In the genomic region with DNA sequence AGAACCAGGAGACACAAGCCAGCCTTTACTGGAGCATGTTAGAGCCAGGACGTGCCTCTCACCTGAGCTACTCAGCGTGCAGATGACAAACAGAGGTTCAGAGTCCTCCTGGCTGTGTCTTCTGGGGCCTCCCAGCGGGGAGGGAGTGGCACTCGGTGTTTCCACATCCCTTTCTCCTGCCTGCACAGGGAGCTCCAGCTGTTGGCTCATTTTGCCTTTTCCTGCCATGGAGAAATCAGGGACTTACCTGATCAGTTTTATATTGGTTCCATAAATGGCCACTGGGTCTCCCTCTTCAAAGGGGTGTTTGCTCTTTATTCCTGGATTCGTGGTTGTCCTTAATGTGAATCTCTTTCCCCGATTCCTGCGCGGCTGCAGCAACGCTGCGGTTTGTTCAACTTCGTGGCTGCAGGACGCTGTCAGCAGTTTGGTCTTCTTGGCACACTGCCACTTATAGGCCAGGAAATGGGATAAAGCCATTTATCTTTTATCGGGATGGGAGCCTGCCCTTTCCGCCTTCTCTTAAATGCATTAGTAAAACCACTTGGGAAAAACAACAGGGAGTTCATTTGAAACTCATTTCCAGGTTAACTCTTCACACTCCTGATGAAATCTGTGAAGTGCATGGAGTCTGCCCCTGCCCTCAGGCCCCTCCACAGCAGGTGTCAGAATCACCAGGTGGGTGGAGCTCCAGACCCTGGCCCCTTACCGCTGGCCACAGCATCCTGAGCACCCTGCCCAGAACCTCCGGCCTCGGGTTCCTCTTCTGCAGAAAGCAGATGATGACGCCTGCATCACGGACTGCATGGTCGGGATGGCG, we compare ENCODE assay signal across 10 cellular contexts. TPM values are rescaled to one million over a fixed set of nuclear protein-coding genes. Genes with fewer than 3 reads are reported as not detected.
A peak's percentile ranks its signal among the peaks of the same experiment; 100 is the strongest.
DNase-seq lines count a peak whose midpoint lies in the region; ATAC-seq and TF ChIP-seq lines count a peak whose summit lies in the region.
"Had no signal": no experiment of that assay in that cellular context is flagged by ENCODE, and none has a peak within 500 bp of the region (broad histone marks: within the 10 kb centered on the region; RNA-seq: fewer than 3 reads in every experiment).

No MANE protein-coding gene starts in this region.

- TF ChIP-seq EP300 in stomach (IDR thresholded peaks at IDR 0.05), result no peak

- in situ Hi-C loops in brain microvascular endothelial cell (cut with HindIII; ENCODE audit: low pct_ligation_motif_present, low sequenced_read_pairs), result no loop called here

- H3K27ac ChIP-seq in brain microvascular endothelial cell, result no peak overlapping the region
- H3K27ac ChIP-seq in liver (ENCODE audit: low read depth in 1 of 2, low read length in 2 of 2), result peak overlapping the region; percentile 48 to 79
- no peak overlapping the region for H3K27ac ChIP-seq in uterus
- H3K27ac ChIP-seq in stomach, result no peak overlapping the region

- H3K4me3 ChIP-seq in brain microvascular endothelial cell (ENCODE audit: low read depth, low read length), result no peak overlapping the region
- peak overlapping the region in 2 of 3 donors; percentile 0 to 18 for H3K4me3 ChIP-seq in liver (ENCODE audit: low read depth in 1 of 3, low read length in 3 of 3)
- H3K4me3 ChIP-seq in MG63, result no peak overlapping the region
- H3K4me3 ChIP-seq in uterus, result no peak overlapping the region
- H3K4me3 ChIP-seq in stomach, result peak overlapping the region in 1 of 4 donors; percentile 21

- H3K9ac ChIP-seq in liver (ENCODE audit: low read depth in 1 of 2, low read length in 2 of 2), result peak overlapping the region in 1 of 2 donors; percentile 26

- H3K9me3 ChIP-seq in liver (ENCODE audit: control insufficient read depth in 4 of 4, low read length in 3 of 4) (no peaks in the 10 kb centered on the region), MG63 (peaks cover 5% of the 10 kb centered on the region), uterus (no peaks in the 10 kb centered on the region), stomach (peaks cover 0 to 7% (median 2%) of the 10 kb centered on the region in 4 donors)

- H3K36me3 ChIP-seq in brain microvascular endothelial cell (replicated peaks) (no peaks in the 10 kb centered on the region), liver (ENCODE audit: control insufficient read depth in 4 of 4, insufficient read depth in 3 of 4, low read depth in 1 of 4, low read length in 3 of 4) (no peaks in the 10 kb centered on the region), MG63 (no peaks in the 10 kb centered on the region), uterus (no peaks in the 10 kb centered on the region), stomach (no peaks in the 10 kb centered on the region)

- H3K4me1 ChIP-seq in liver (ENCODE audit: control insufficient read depth in 4 of 4, insufficient read depth in 4 of 4, low read length in 3 of 4), result peaks cover 3 to 34% (median 30%) of the 10 kb centered on the region in 4 donors
- H3K4me1 ChIP-seq in uterus, result no peaks in the 10 kb centered on the region
- H3K4me1 ChIP-seq in stomach, result peaks cover 10 to 24% (median 15%) of the 10 kb centered on the region in 4 donors

- DNase-seq in COR-L47 (lab: John Stamatoyannopoulos, UW) (peak; percentile 84), NCI-H2081 (lab: John Stamatoyannopoulos, UW) (peak; percentile 63 to 84), brain microvascular endothelial cell (peak; percentile 10), MG63 (no peak), uterus (no peak), stomach (no peak)
- DNase-seq: hippocampal formation had no signal

- TF ChIP-seq POLR2A in uterus (IDR thresholded peaks at IDR 0.05), result no peak
- TF ChIP-seq POLR2A in stomach (IDR thresholded peaks at IDR 0.05), result no peak

- no peak for ATAC-seq in GM18498 (IDR thresholded peaks at IDR 0.05; ENCODE audit: unreplicated experiment)

- intact Hi-C loops in uterus (cut with DNase I; ENCODE audit: low total_unique reads) (no loop called here), stomach (cut with DNase I; ENCODE audit: low total_unique reads) (no loop called here)

- H3K27me3 ChIP-seq in brain microvascular endothelial cell (replicated peaks) (no peaks in the 10 kb centered on the region), liver (ENCODE audit: control insufficient read depth in 4 of 4, insufficient read depth in 4 of 4, low read length in 3 of 4) (no peaks in the 10 kb centered on the region), MG63 (peaks cover 19% of the 10 kb centered on the region), uterus (no peaks in the 10 kb centered on the region), stomach (peaks cover 0 to 53% (median 3%) of the 10 kb centered on the region in 3 donors)

- TF ChIP-seq CTCF in brain microvascular endothelial cell (IDR thresholded peaks at IDR 0.05; ENCODE audit: low read depth, low read length, missing control alignments) (no peak), liver (IDR thresholded peaks at IDR 0.05; ENCODE audit: low read depth, low read length, missing input control) (peak; percentile 7), uterus (IDR thresholded peaks at IDR 0.05) (no peak), stomach (IDR thresholded peaks at IDR 0.05) (no peak)

- peak; percentile 35 to 57 for TF ChIP-seq RAD21 in liver (IDR thresholded peaks at IDR 0.05)

- 25% methylated on average over 21 of the region's 21 CpGs for WGBS in liver
- WGBS in stomach, 5 donors, result 10 to 15% (median 14%) methylated on average over 19 to 21 of the region's 21 CpGs

TF ChIP-seq in liver, 16 proteins besides CTCF, POLR2A, EP300 and RAD21:
- TF ChIP-seq FOXA1 (IDR thresholded peaks at IDR 0.05) (peak; percentile 14), YY1 (IDR thresholded peaks at IDR 0.05) (peak; percentile 47), TAF1 (conservative IDR thresholded peaks at IDR 0.05) (no peak), HNF4G (IDR thresholded peaks at IDR 0.05) (peak; percentile 78), HNF4A (conservative IDR thresholded peaks at IDR 0.05) (peak; percentile 91 to 93), FOXA2 (IDR thresholded peaks at IDR 0.05) (peak; percentile 38), SP1 (IDR thresholded peaks at IDR 0.05) (peak; percentile 93), REST (IDR thresholded peaks at IDR 0.05) (no peak), EGR1 (IDR thresholded peaks at IDR 0.05; ENCODE audit: low read depth in 2 of 2) (peak in 1 of 2 donors; percentile 48), NR2F2 (IDR thresholded peaks at IDR 0.05) (peak; percentile 45), JUND (IDR thresholded peaks at IDR 0.05) (peak; percentile 30 to 60), GABPA (IDR thresholded peaks at IDR 0.05 in 1 of 2, conservative IDR thresholded peaks at IDR 0.05 in 1 of 2) (no peak), RXRA (IDR thresholded peaks at IDR 0.05) (peak; percentile 68 to 87), MAX (IDR thresholded peaks at IDR 0.05) (peak; percentile 69)
- TF ChIP-seq, protein P1, sequence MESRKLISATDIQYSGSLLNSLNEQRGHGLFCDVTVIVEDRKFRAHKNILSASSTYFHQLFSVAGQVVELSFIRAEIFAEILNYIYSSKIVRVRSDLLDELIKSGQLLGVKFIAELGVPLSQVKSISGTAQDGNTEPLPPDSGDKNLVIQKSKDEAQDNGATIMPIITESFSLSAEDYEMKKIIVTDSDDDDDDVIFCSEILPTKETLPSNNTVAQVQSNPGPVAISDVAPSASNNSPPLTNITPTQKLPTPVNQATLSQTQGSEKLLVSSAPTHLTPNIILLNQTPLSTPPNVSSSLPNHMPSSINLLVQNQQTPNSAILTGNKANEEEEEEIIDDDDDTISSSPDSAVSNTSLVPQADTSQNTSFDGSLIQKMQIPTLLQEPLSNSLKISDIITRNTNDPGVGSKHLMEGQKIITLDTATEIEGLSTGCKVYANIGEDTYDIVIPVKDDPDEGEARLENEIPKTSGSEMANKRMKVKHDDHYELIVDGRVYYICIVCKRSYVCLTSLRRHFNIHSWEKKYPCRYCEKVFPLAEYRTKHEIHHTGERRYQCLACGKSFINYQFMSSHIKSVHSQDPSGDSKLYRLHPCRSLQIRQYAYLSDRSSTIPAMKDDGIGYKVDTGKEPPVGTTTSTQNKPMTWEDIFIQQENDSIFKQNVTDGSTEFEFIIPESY (IDR thresholded peaks at IDR 0.05), result no peak
- TF ChIP-seq, protein P2, sequence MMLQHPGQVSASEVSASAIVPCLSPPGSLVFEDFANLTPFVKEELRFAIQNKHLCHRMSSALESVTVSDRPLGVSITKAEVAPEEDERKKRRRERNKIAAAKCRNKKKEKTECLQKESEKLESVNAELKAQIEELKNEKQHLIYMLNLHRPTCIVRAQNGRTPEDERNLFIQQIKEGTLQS (IDR thresholded peaks at IDR 0.05), result peak; percentile 28

RNA-seq across cellular contexts. Expression of gene MCF2L, which starts 39.8 kb away (rescaled TPM):
- total RNA-seq in liver (10 to 100 TPM in 1 of 2 donors, 1 to 10 TPM in 1; 9.1 to 12.8 TPM), uterus (100 to 1,000 TPM in 1 of 4 donors, 10 to 100 TPM in 3; 25.0 to 103 (median 61.0) TPM), stomach (100 to 1,000 TPM in 1 of 5 donors, 10 to 100 TPM in 4; 39.1 to 363 (median 58.6) TPM)
- polyA plus RNA-seq in liver (1 to 10 TPM; 2.9 to 5.1 TPM), stomach (10 to 100 TPM; 10.8 to 20.0 (median 13.3) TPM)
- 5.8 TPM in 1 of 2 replicates, not detected in the other for total RNA-seq in MG63 (2014; rRNA removed; shearing (Covaris generic); ENCODE audit: low replicate concordance)
- total RNA-seq: activated T-helper 1 cell treated with anti-CD3 and anti-CD28 coated beads, Interleukin-12 subunit alpha, Interleukin-12 subunit beta, Interleukin-2, Interleukin-4 antibody, amounts not matched to agents 30 ng/mL and 10 ng/mL and 1 ng/mL, durations not matched to agents 14 hours and 24 hours and 36 hours had no signal

Comparison
In these comparisons a context has a peak if more than half of its experiments do, and no peak if none do; other contexts are left out.
1. DNase-seq: peak in COR-L47 (single experiment), NCI-H2081 (2 of 2) and brain microvascular endothelial cell (single experiment); none in MG63 (single experiment), uterus (0 of 2) and stomach (single experiment).
2. H3K27ac ChIP-seq: peak in liver (2 of 2); none in brain microvascular endothelial cell (single experiment), uterus (0 of 2) and stomach (0 of 5).
3. H3K4me3 ChIP-seq: peak in liver (2 of 3); none in brain microvascular endothelial cell (single experiment), MG63 (single experiment) and uterus (0 of 2).